2 cellular contexts compared by ENCODE assay signal in genomic region chr4:98150092-98150761, GRCh38.
TF ChIP-seq lines count a peak whose summit lies in the region.

No MANE protein-coding gene starts in this region.

TF ChIP-seq in GM12878, 131 proteins besides CTCF, POLR2A, EP300 and RAD21 (continued from another document):
- TF ChIP-seq, protein P1, sequence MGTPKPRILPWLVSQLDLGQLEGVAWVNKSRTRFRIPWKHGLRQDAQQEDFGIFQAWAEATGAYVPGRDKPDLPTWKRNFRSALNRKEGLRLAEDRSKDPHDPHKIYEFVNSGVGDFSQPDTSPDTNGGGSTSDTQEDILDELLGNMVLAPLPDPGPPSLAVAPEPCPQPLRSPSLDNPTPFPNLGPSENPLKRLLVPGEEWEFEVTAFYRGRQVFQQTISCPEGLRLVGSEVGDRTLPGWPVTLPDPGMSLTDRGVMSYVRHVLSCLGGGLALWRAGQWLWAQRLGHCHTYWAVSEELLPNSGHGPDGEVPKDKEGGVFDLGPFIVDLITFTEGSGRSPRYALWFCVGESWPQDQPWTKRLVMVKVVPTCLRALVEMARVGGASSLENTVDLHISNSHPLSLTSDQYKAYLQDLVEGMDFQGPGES (IDR thresholded peaks at IDR 0.05): no peak
- TF ChIP-seq IKZF1 (conservative IDR thresholded peaks at IDR 0.05): no peak

TF ChIP-seq in liver, 16 proteins besides CTCF, POLR2A, EP300 and RAD21 (continued from another document):
- no peak for TF ChIP-seq TAF1 (conservative IDR thresholded peaks at IDR 0.05)
- TF ChIP-seq REST (IDR thresholded peaks at IDR 0.05): no peak
- TF ChIP-seq ZBTB33 (IDR thresholded peaks at IDR 0.05): no peak
- no peak for TF ChIP-seq SP1 (IDR thresholded peaks at IDR 0.05)
- no peak for TF ChIP-seq NR2F2 (IDR thresholded peaks at IDR 0.05)
- TF ChIP-seq GABPA (IDR thresholded peaks at IDR 0.05 in 1 of 2, conservative IDR thresholded peaks at IDR 0.05 in 1 of 2): no peak
